18 cellular contexts compared by ENCODE assay signal in the genomic region with DNA sequence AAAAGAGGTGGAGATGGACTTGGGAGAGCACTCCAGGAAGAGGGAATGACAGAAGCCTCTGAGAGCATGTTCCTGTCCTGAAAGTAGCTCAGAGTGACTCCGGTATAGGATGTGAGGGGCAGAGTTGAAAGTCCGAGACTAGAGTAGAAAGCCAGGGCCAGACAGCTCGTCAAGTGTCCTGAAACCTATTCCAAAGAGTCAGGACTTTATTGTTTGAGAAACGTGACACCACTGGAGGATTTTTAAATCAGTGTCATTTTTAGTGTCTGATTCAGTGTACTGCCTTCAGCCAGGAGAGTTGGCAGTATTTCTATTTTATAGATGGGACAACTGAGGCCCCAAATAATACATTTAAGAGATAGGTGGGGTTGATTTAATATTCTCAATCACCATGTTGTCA. TPM values are rescaled to one million over a fixed set of nuclear protein-coding genes. Genes with fewer than 3 reads are reported as not detected.
A peak's percentile ranks its signal among the peaks of the same experiment; 100 is the strongest.
DNase-seq lines count a peak whose midpoint lies in the region; ATAC-seq, FAIRE-seq and TF ChIP-seq lines count a peak whose summit lies in the region.
"Had no signal": no experiment of that assay in that cellular context is flagged by ENCODE, and none has a peak within 500 bp of the region (broad histone marks: within the 10 kb centered on the region; RNA-seq: fewer than 3 reads in every experiment).

No MANE protein-coding gene starts in this region.

- H3K4me2 ChIP-seq in PC-3 (ENCODE audit: low read length) = peak overlapping the region; percentile 84

- no peak for FAIRE-seq in RCC 7860 (lab: Jason Lieb, UNC)
- FAIRE-seq: D721Med had no signal

- 77 to 83% methylated on average over 4 of the region's 4 CpGs for WGBS in gastroesophageal sphincter (ENCODE audit: low coverage in 1 of 2), 2 donors
- 72 to 83% methylated on average over 4 of the region's 4 CpGs for WGBS in sigmoid colon, 2 donors

- H4K20me1 ChIP-seq in PC-3 (ENCODE audit: low read length) = no peaks in the 10 kb centered on the region

- TF ChIP-seq EP300 in gastroesophageal sphincter (IDR thresholded peaks at IDR 0.05) (no peak), sigmoid colon (IDR thresholded peaks at IDR 0.05) (no peak)

- H3K9ac ChIP-seq in PC-3 (ENCODE audit: low read length) = no peak overlapping the region

- H3K4me1 ChIP-seq in PC-3 (ENCODE audit: insufficient read depth, low read length) (peaks cover 15% of the 10 kb centered on the region), gastroesophageal sphincter (peaks cover 0 to 28% (median 5%) of the 10 kb centered on the region in 3 donors), sigmoid colon (peaks cover 0 to 44% (median 28%) of the 10 kb centered on the region in 4 donors)
- H3K4me1 ChIP-seq: prostate gland had no signal

- H3K27me3 ChIP-seq in AG04450 (ENCODE audit: control insufficient read depth, insufficient read depth, low read length) (no peaks in the 10 kb centered on the region), PC-3 (ENCODE audit: low read length) (no peaks in the 10 kb centered on the region), gastroesophageal sphincter (no peaks in the 10 kb centered on the region), sigmoid colon (no peaks in the 10 kb centered on the region)
- H3K27me3 ChIP-seq: cardiac muscle cell had no signal

- POLR2A ChIA-PET in AG04450 (lab: Yijun Ruan, JAX) (no interaction called here), PC-3 (lab: Charles Lee; ENCODE audit: unreplicated experiment) (no interaction called here)

- intact Hi-C loops in PC-3 (cut with micrococcal nuclease) (loop anchor here (1.0 kb wide), 1 partner anchor 363 kb away; no protein-coding TSS in a partner anchor), sigmoid colon (cut with DNase I) (loop anchor here (5.0 kb wide), 1 partner anchor 362 kb away; no protein-coding TSS in a partner anchor)

- TF ChIP-seq CTCF in AG04450 (IDR thresholded peaks at IDR 0.05; ENCODE audit: low read depth, low read length) (no peak), PC-3 (conservative IDR thresholded peaks at IDR 0.05; ENCODE audit: low read depth, low read length) (no peak), gastroesophageal sphincter (IDR thresholded peaks at IDR 0.05) (no peak), sigmoid colon (IDR thresholded peaks at IDR 0.05) (no peak)

- CTCF ChIA-PET in AG04450 (lab: Charles Lee) (interaction anchor here (0.7 to 1.8 kb wide), 5 partner anchors 134 to 803 kb away, joined by 3 to 10 read pairs (median 4); no protein-coding TSS in a partner anchor), PC-3 (lab: Charles Lee) (no interaction called here)

- H3K4me3 ChIP-seq in AG04450 (ENCODE audit: low read depth, low read length) (peak overlapping the region; percentile 81), PC-3 (ENCODE audit: low read length) (peak overlapping the region; percentile 71; the same call in 1 of the 2 replicates), gastroesophageal sphincter (peak overlapping the region in 1 of 2 donors; percentile 61), sigmoid colon (peak overlapping the region in 2 of 4 donors; percentile 55 to 63)
- H3K4me3 ChIP-seq: mucosa of descending colon, prostate gland had no signal

- DNase-seq in AG04450 (ENCODE audit: low read depth, low spot score) = no peak
- DNase-seq in PC-3 = peak; percentile 26
- no peak for DNase-seq in sigmoid colon
- DNase-seq in CD1c-positive myeloid dendritic cell (ENCODE audit: extremely low spot score) = no peak
- DNase-seq in GOT3 (lab: John Stamatoyannopoulos, UW) = no peak
- no peak for DNase-seq in RCC 7860 (ENCODE audit: low spot score)
- DNase-seq: activated B cell treated with CpG ODN at 0.5 μM for 24 hours; activated CD8-positive, alpha-beta memory T cell treated with anti-CD3 and anti-CD28 coated beads, Interleukin-2, amount 50 U/mL, for 4 hours; activated naive CD4-positive, alpha-beta T cell treated with anti-CD3 and anti-CD28 coated beads for 36 hours; endodermal cell; mucosa of descending colon; NCI-H1930; NCI-H526 treated with DMSO at 0.1 percent for 48 hours had no signal

- H3K36me3 ChIP-seq in PC-3 (ENCODE audit: low read depth, low read length) (no peaks in the 10 kb centered on the region), gastroesophageal sphincter (no peaks in the 10 kb centered on the region), sigmoid colon (no peaks in the 10 kb centered on the region)
- H3K36me3 ChIP-seq: cardiac muscle cell, prostate gland had no signal

- H3K79me2 ChIP-seq in PC-3 (ENCODE audit: low read length) = peaks cover 32% of the 10 kb centered on the region

- TF ChIP-seq POLR2A in gastroesophageal sphincter (IDR thresholded peaks at IDR 0.05) (no peak), sigmoid colon (IDR thresholded peaks at IDR 0.05) (no peak)

- H3F3A ChIP-seq in PC-3 (ENCODE audit: low read length, unreplicated experiment) = no peaks in the 10 kb centered on the region

- peak overlapping the region; percentile 22; the same call in 1 of the 2 replicates for H2AFZ ChIP-seq in PC-3 (ENCODE audit: low read length)

- no TSS peak for BruUV-seq in PC-3 (replicated peaks; lab: Mats Ljungman, UMichigan)

- H3K9me2 ChIP-seq in PC-3 (replicated peaks; ENCODE audit: low read length) = no peaks in the 10 kb centered on the region

- ATAC-seq in PC-3 = no peak
- no peak for ATAC-seq in gastroesophageal sphincter
- no peak for ATAC-seq in HG03280 (IDR thresholded peaks at IDR 0.05; ENCODE audit: unreplicated experiment)
- ATAC-seq: mucosa of descending colon had no signal

- H3K27ac ChIP-seq in AG04450 (ENCODE audit: low read depth, low read length) = no peak overlapping the region
- no peak overlapping the region for H3K27ac ChIP-seq in PC-3 (ENCODE audit: low read length)
- peak overlapping the region; percentile 29 to 89 (median 58) for H3K27ac ChIP-seq in gastroesophageal sphincter
- peak overlapping the region; percentile 85 to 88 (median 87) for H3K27ac ChIP-seq in sigmoid colon
- H3K27ac ChIP-seq: cardiac muscle cell, prostate gland had no signal

- H3K9me3 ChIP-seq in AG04450 (ENCODE audit: control insufficient read depth, insufficient read depth, low read length) (no peaks in the 10 kb centered on the region), PC-3 (ENCODE audit: low read length) (no peaks in the 10 kb centered on the region), gastroesophageal sphincter (no peaks in the 10 kb centered on the region), sigmoid colon (no peaks in the 10 kb centered on the region)
- H3K9me3 ChIP-seq: mucosa of descending colon, prostate gland had no signal

RNA-seq across cellular contexts. Expression of a gene that starts 1.6 kb away (rescaled TPM):
- polyA plus RNA-seq in AG04450 (2011; rRNA removed) = 32.0 and 33.4 TPM in 2 replicates
- 267 and 274 TPM in 2 replicates for polyA minus RNA-seq in AG04450 (2011; rRNA and poly(A)+ RNA removed)
- total RNA-seq in PC-3 (2014; rRNA removed) = 5.4 and 13.5 TPM in 2 replicates
- total RNA-seq in gastroesophageal sphincter = 10 to 100 TPM; 51.5 to 76.0 (median 66.6) TPM
- total RNA-seq in sigmoid colon = 10 to 100 TPM; 39.9 to 61.9 (median 59.8) TPM
- polyA plus RNA-seq in sigmoid colon = 1 to 10 TPM in 2 of 3 donors, under 1 TPM in 1; 0.46 to 3.9 (median 3.0) TPM

Comparison
In these comparisons a context has a peak if more than half of its experiments do, and no peak if none do; other contexts are left out.
1. H3K27ac ChIP-seq: peak in gastroesophageal sphincter (4 of 4) and sigmoid colon (4 of 4); none in AG04450 (single experiment) and PC-3 (single experiment).